In the genomic region with DNA sequence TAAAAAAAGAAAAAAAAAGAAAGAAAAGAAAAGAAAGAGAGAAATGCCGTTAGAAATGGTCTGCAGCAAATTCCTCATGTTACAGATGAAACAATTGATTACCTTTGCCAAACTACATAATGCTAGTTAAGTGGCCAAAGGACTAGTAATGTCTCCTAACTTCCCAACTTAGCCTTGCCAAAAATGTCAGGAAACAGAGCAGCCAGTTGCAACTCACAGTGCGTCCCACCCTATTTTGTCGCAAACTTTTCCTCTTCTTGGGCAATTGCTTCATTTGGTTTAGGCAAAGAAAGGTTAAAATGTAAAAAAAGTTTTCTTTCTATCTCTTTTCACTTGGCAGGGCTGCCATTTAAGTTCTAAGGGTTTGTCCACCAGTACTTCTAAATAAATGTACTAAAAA, we compare ENCODE assay signal across 21 cellular contexts.
"Had no signal": no experiment of that assay in that cellular context is flagged by ENCODE, and none has a peak within 500 bp of the region (broad histone marks: within the 10 kb centered on the region; RNA-seq: fewer than 3 reads in every experiment).

No MANE protein-coding gene starts in this region.

- H3K4me3 ChIP-seq: adrenal gland, breast epithelium, pancreas, right lobe of liver, stomach, thoracic aorta, upper lobe of right lung had no signal

- ATAC-seq: naive thymus-derived CD4-positive, alpha-beta T cell; upper lobe of right lung had no signal

- H3K4me3 Mint-ChIP-seq: activated B cell treated with CpG ODN at 0.5 μM for 24 hours; activated CD4-positive, alpha-beta memory T cell treated with anti-CD3 and anti-CD28 coated beads, Interleukin-2, amount 10 ng/mL, durations not matched to agents 7 days and 5 days; activated naive CD4-positive, alpha-beta T cell treated with anti-CD3 and anti-CD28 coated beads, Interleukin-2, amount 10 ng/mL, durations not matched to agents 7 days and 5 days; immature natural killer cell had no signal

- H3K27me3 Mint-ChIP-seq: activated B cell treated with CpG ODN at 0.5 μM for 24 hours; activated CD4-positive, alpha-beta memory T cell treated with anti-CD3 and anti-CD28 coated beads, Interleukin-2, amount 10 ng/mL, durations not matched to agents 7 days and 5 days; activated naive CD4-positive, alpha-beta T cell treated with anti-CD3 and anti-CD28 coated beads, Interleukin-2, amount 10 ng/mL, durations not matched to agents 7 days and 5 days; naive thymus-derived CD4-positive, alpha-beta T cell had no signal

- H3K27ac ChIP-seq: breast epithelium, pancreas, thoracic aorta, upper lobe of right lung had no signal

- H3K9me3 ChIP-seq: adrenal gland, pancreas, right lobe of liver, stomach, thoracic aorta, upper lobe of right lung had no signal

- H3K4me1 ChIP-seq: breast epithelium, pancreas had no signal

- H3K36me3 ChIP-seq: adrenal gland, breast epithelium, pancreas, thoracic aorta had no signal

- H3K27me3 ChIP-seq: adrenal gland, breast epithelium, pancreas, right lobe of liver, stomach, upper lobe of right lung had no signal

- H3K27ac Mint-ChIP-seq: activated B cell treated with CpG ODN at 0.5 μM for 24 hours; activated CD4-positive, alpha-beta memory T cell treated with anti-CD3 and anti-CD28 coated beads, Interleukin-2, amount 10 ng/mL, durations not matched to agents 7 days and 5 days; activated naive CD4-positive, alpha-beta T cell treated with anti-CD3 and anti-CD28 coated beads, Interleukin-2, amount 10 ng/mL, durations not matched to agents 7 days and 5 days had no signal

- DNase-seq: activated B cell treated with CpG ODN at 0.5 μM for 24 hours; activated CD4-positive, alpha-beta memory T cell treated with anti-CD3 and anti-CD28 coated beads, Interleukin-2, amount 10 ng/mL, durations not matched to agents 7 days and 5 days; activated CD4-positive, alpha-beta T cell treated with anti-CD3 and anti-CD28 coated beads for 4 hours; activated naive CD4-positive, alpha-beta T cell treated with anti-CD3 and anti-CD28 coated beads, Interleukin-2, amount 10 ng/mL, durations not matched to agents 7 days and 5 days; activated T-cell treated with anti-CD3 and anti-CD28 coated beads, Interleukin-2, amount 50 U/mL, for 1 hour; cerebellar nuclear complex; cortex of kidney; immature natural killer cell; kidney glomerular epithelial cell; mesendoderm; naive thymus-derived CD4-positive, alpha-beta T cell; pancreas; right lobe of liver; small intestine; stimulated activated CD4-positive, alpha-beta T cell treated with anti-CD3 and anti-CD28 coated beads, Interleukin-4, amount 100 ng/mL, for 1 hour; stomach; T-helper 9 cell; upper lobe of right lung had no signal

- H3K9me3 Mint-ChIP-seq: activated CD4-positive, alpha-beta memory T cell treated with anti-CD3 and anti-CD28 coated beads, Interleukin-2, amount 10 ng/mL, durations not matched to agents 7 days and 5 days; immature natural killer cell had no signal
